Comparison of ENCODE assay signal across 8 cellular contexts in genomic region chr1:25615563-25616079, GRCh38. TPM values are rescaled to one million over a fixed set of nuclear protein-coding genes. Genes with fewer than 3 reads are reported as not detected.
DNase-seq lines count a peak whose midpoint lies in the region; ATAC-seq, FAIRE-seq and TF ChIP-seq lines count a peak whose summit lies in the region.

No MANE protein-coding gene starts in this region.

- DNase-seq in AG04449 (ENCODE audit: low read depth, low spot score) (no peak), H54 (ENCODE audit: insufficient read length, low spot score) (peak; percentile 23), kidney (no peak), testis (no peak), SK-N-DZ (ENCODE audit: low spot score) (no peak), LoVo (ENCODE audit: low spot score) (no peak), GOT3 (lab: John Stamatoyannopoulos, UW) (no peak)
- DNase-seq in activated naive CD8-positive, alpha-beta T cell treated with anti-CD3 and anti-CD28 coated beads, Interleukin-2, amount 10 ng/mL, durations not matched to agents 7 days and 5 days = no peak

- POLR2A ChIA-PET in AG04449 (lab: Yijun Ruan, JAX) = interaction anchor here (0.5 kb wide), 1 partner anchor 204 kb away, joined by 3 read pairs; the partner anchor contains the start of gene MTFR1L
- POLR2A ChIA-PET in activated naive CD8-positive, alpha-beta T cell treated with anti-CD3 and anti-CD28 coated beads, Interleukin-2, amount 10 ng/mL, durations not matched to agents 7 days and 5 days (lab: Charles Lee) = interaction anchor here (0.9 to 1.3 kb wide), 2 partner anchors 17 to 62 kb away, joined by 3 read pairs; no protein-coding TSS in a partner anchor

- no peak overlapping the region for H3K9ac ChIP-seq in kidney (ENCODE audit: low read length in 2 of 2)

- peaks cover 46% of the 10 kb centered on the region for H3K4me1 Mint-ChIP-seq in activated naive CD8-positive, alpha-beta T cell treated with anti-CD3 and anti-CD28 coated beads, Interleukin-2, amount 10 ng/mL, durations not matched to agents 7 days and 5 days

- 10% methylated on average over 9 to 12 of the region's 12 CpGs for WGBS in testis, 2 donors

- H3K4me3 Mint-ChIP-seq in activated naive CD8-positive, alpha-beta T cell treated with anti-CD3 and anti-CD28 coated beads, Interleukin-2, amount 10 ng/mL, durations not matched to agents 7 days and 5 days = peak overlapping the region; percentile 73

- H3K4me1 ChIP-seq in kidney (ENCODE audit: control insufficient read depth in 1 of 2, insufficient read depth in 1 of 2, low read depth in 1 of 2, low read length in 2 of 2) = peaks cover 9 to 22% of the 10 kb centered on the region in 2 donors
- H3K4me1 ChIP-seq in testis = peaks cover 13% of the 10 kb centered on the region

- peak overlapping the region; percentile 54 for H3K27ac Mint-ChIP-seq in activated naive CD8-positive, alpha-beta T cell treated with anti-CD3 and anti-CD28 coated beads, Interleukin-2, amount 10 ng/mL, durations not matched to agents 7 days and 5 days

- FAIRE-seq in H54 (lab: Jason Lieb, UNC) = no peak
- no peak for FAIRE-seq in kidney (lab: Jason Lieb, UNC)

- H3K27me3 Mint-ChIP-seq in activated naive CD8-positive, alpha-beta T cell treated with anti-CD3 and anti-CD28 coated beads, Interleukin-2, amount 10 ng/mL, durations not matched to agents 7 days and 5 days = peaks cover 26% of the 10 kb centered on the region

- intact Hi-C loops in kidney (cut with DNase I) = loop anchor here (10.0 kb wide), 1 partner anchor 179 kb away; no protein-coding TSS in a partner anchor
- intact Hi-C loops in testis (cut with DNase I; ENCODE audit: low total_unique reads) = no loop called here

- no peaks in the 10 kb centered on the region for H3K9me3 ChIP-seq in kidney (ENCODE audit: control insufficient read depth in 1 of 2, low read length in 2 of 2)
- no peaks in the 10 kb centered on the region for H3K9me3 ChIP-seq in testis

- no peaks in the 10 kb centered on the region for H3K36me3 ChIP-seq in kidney (ENCODE audit: control insufficient read depth in 1 of 2, insufficient read depth in 2 of 2, low read length in 2 of 2)
- no peaks in the 10 kb centered on the region for H3K36me3 ChIP-seq in testis (ENCODE audit: low read depth, missing control alignments)

- peaks cover 6% of the 10 kb centered on the region for H3K36me3 Mint-ChIP-seq in activated naive CD8-positive, alpha-beta T cell treated with anti-CD3 and anti-CD28 coated beads, Interleukin-2, amount 10 ng/mL, durations not matched to agents 7 days and 5 days

- TF ChIP-seq POLR2A in H54 (IDR thresholded peaks at IDR 0.05; ENCODE audit: low read depth, low read length) = no peak
- TF ChIP-seq POLR2A in testis (IDR thresholded peaks at IDR 0.05) = no peak

- H3K4me3 ChIP-seq in AG04449 (ENCODE audit: low read depth, low read length) (peak overlapping the region; percentile 54), kidney (ENCODE audit: low read length in 2 of 2) (peak overlapping the region; percentile 25 to 50), testis (peak overlapping the region; percentile 24 to 65)

- no peak for TF ChIP-seq CTCF in AG04449 (IDR thresholded peaks at IDR 0.05; ENCODE audit: insufficient read depth, low read length, missing control alignments)
- no peak for TF ChIP-seq CTCF in kidney (IDR thresholded peaks at IDR 0.05; ENCODE audit: borderline replicate concordance, extremely low read depth, insufficient read depth)
- no peak for TF ChIP-seq CTCF in testis (IDR thresholded peaks at IDR 0.05)

- peak overlapping the region; percentile 41 to 42 for H3K27ac ChIP-seq in kidney (ENCODE audit: low read depth in 2 of 2, low read length in 2 of 2)
- peak overlapping the region; percentile 20 to 64 for H3K27ac ChIP-seq in testis

- H3K9me3 Mint-ChIP-seq in activated naive CD8-positive, alpha-beta T cell treated with anti-CD3 and anti-CD28 coated beads, Interleukin-2, amount 10 ng/mL, durations not matched to agents 7 days and 5 days = no peaks in the 10 kb centered on the region

- no peaks in the 10 kb centered on the region for H3K27me3 ChIP-seq in testis

- ATAC-seq in activated naive CD8-positive, alpha-beta T cell treated with anti-CD3 and anti-CD28 coated beads, Interleukin-2, amount 10 ng/mL, durations not matched to agents 7 days and 5 days (ENCODE audit: low read depth) = no peak

- CTCF ChIA-PET in AG04449 (lab: Yijun Ruan, JAX) = interaction anchor here (0.7 to 10.5 kb wide), 3 partner anchors 13 to 188 kb away, joined by 3 to 468 read pairs (median 4); partner anchors contain the start of gene SELENON

RNA-seq across cellular contexts. Expression of gene MAN1C1, which starts 1.0 kb away (rescaled TPM):
- 10 to 100 TPM; 20.5 to 20.9 TPM for total RNA-seq in activated naive CD8-positive, alpha-beta T cell treated with anti-CD3 and anti-CD28 coated beads, Interleukin-2, amount 10 ng/mL, durations not matched to agents 7 days and 5 days
- total RNA-seq in kidney = 31.7 TPM
- 65.5 TPM for polyA plus RNA-seq in kidney (ENCODE audit: insufficient read depth, low read depth, low replicate concordance)
- 10 to 100 TPM; 12.8 to 21.1 TPM for total RNA-seq in testis
- 14.8 TPM for polyA plus RNA-seq in testis (ENCODE audit: insufficient read depth, low read depth, low replicate concordance)
- polyA plus RNA-seq in SK-N-DZ (2014; cell fraction: cytosol; rRNA removed) = 0.97 and 3.1 TPM in 2 replicates
- polyA plus RNA-seq in SK-N-DZ (2014; cell fraction: nucleus; rRNA removed) = 2.0 and 5.1 TPM in 2 replicates
